8 cellular contexts compared by ENCODE assay signal in the genomic region with DNA sequence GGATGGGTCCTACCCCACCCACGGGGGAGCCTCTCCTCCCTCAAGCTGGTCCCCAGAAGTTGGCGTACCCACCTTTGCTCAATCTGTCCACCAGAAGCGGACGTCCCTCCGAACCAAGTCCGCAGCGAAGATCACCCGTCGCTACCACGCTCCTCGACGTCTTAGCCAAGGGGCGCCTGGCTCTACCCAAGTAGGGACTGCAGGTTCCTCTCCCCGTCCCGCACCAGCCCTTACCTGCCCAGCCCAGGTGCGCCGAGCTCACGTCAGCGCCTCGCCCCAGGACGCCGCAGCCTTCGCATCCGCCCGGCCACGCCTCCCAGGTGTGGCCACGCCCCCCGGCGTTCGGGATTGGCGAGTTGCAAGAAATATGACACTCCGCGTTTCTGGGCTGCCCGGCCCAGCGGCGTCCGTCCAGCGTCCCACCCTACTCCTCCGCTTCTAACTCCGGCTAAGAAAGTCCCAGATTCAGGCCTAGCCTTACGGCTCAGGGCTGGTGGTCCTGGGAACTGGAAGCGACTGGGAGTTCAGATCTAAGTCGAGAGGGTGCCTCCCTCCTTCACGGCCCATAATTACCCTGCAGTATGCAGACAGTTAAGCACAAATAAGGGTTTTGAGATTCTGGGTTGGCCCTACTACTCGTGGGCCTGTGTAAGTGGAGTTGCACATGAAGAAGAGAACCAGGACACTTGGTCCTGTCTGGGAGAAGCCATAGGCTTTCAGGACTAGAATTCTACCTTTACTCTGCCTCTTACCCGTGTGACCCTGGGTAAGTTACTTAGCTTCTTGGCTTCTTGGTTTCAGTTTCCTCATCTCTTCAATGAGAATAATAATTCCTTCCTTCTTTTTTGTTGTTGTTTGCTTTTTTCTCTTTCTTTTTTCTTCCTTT. TPM values are rescaled to one million over a fixed set of nuclear protein-coding genes. Genes with fewer than 3 reads are reported as not detected.
DNase-seq lines count a peak whose midpoint lies in the region; ATAC-seq and TF ChIP-seq lines count a peak whose summit lies in the region.

A gene (minus strand): TSS at position 268 of the 886 bp plus-strand sequence. CDS start 4,729 bp downstream, outside the sequence.

- POLR2A ChIA-PET in T-cell (lab: Charles Lee): interaction anchor here (0.5 to 1.0 kb wide), 4 partner anchors 19 to 1476 kb away, joined by 3 to 4 read pairs (median 4); a partner anchor contains a TSS

- intact Hi-C loops in sigmoid colon (cut with DNase I): no loop called here

- TF ChIP-seq EP300 in sigmoid colon (IDR thresholded peaks at IDR 0.05): no peak

- CTCF ChIA-PET in T-cell (lab: Charles Lee): interaction anchor here (0.6 to 0.7 kb wide), 6 partner anchors 14 to 1757 kb away, joined by 3 to 5 read pairs (median 4); no protein-coding TSS in a partner anchor

- H3K9me3 ChIP-seq in sigmoid colon: no peaks in the 10 kb centered on the region

- no peaks in the 10 kb centered on the region for H3K36me3 Mint-ChIP-seq in T-cell

- WGBS in sigmoid colon, 2 donors: 2 to 6% methylated on average over 46 of the region's 46 CpGs

- in situ Hi-C loops in astrocyte of the cerebellum (cut with HindIII; ENCODE audit: low sequenced_read_pairs): no loop called here

- H3K27ac Mint-ChIP-seq in T-cell: peak within 1 kb of the TSS; percentile 48 to 87

- peak in 1 of 2 donors; percentile 86 for TF ChIP-seq POLR2A in sigmoid colon (IDR thresholded peaks at IDR 0.05)

- H3K4me1 ChIP-seq in sigmoid colon: peaks cover 0 to 8% (median 7%) of the 10 kb centered on the region in 4 donors

- TF ChIP-seq CTCF in AG09319 (IDR thresholded peaks at IDR 0.05; ENCODE audit: low read depth, low read length) (no peak), astrocyte of the cerebellum (IDR thresholded peaks at IDR 0.05; ENCODE audit: low read depth, low read length, missing control alignments) (no peak), sigmoid colon (IDR thresholded peaks at IDR 0.05) (no peak)

- H3K27me3 ChIP-seq in sigmoid colon: peaks cover 0 to 4% (median 0%) of the 10 kb centered on the region in 3 donors

- ATAC-seq in GM19438 (IDR thresholded peaks at IDR 0.05; ENCODE audit: low read depth, unreplicated experiment): peak; percentile 98
- peak; percentile 91 for ATAC-seq in HG03571 (IDR thresholded peaks at IDR 0.05; ENCODE audit: unreplicated experiment)
- peak; percentile 87 to 93 (median 90) for ATAC-seq in T-cell (replicated peaks in 1 of 4)

- peaks cover 8 to 9% (median 9%) of the 10 kb centered on the region in 3 donors for H3K4me1 Mint-ChIP-seq in T-cell

- H3K27ac ChIP-seq in sigmoid colon: peak within 1 kb of the TSS in 2 of 4 donors; percentile 47 to 54

- no peaks in the 10 kb centered on the region for H3K9me3 Mint-ChIP-seq in T-cell

- peak; percentile 41 for DNase-seq in AG09319 (ENCODE audit: extremely low read depth, low read depth)
- peak; percentile 27 to 81 (median 68) for DNase-seq in T-cell
- peak; percentile 23 for DNase-seq in astrocyte of the cerebellum (ENCODE audit: low read depth)
- peak; percentile 51 for DNase-seq in hepatic stellate cell (ENCODE audit: low spot score)
- DNase-seq in sigmoid colon: peak; percentile 69
- DNase-seq in A172 (ENCODE audit: low spot score): no peak

- H3K4me3 ChIP-seq in astrocyte of the cerebellum (ENCODE audit: low read depth, low read length) (peak within 1 kb of the TSS; percentile 36), sigmoid colon (peak within 1 kb of the TSS in 3 of 4 donors; percentile 21 to 30 (median 22))

- peak within 1 kb of the TSS; percentile 82 to 87 (median 86) for H3K4me3 Mint-ChIP-seq in T-cell

- H3K27me3 Mint-ChIP-seq in T-cell: peaks cover 12 to 20% of the 10 kb centered on the region in 2 donors

- no peaks in the 10 kb centered on the region for H3K36me3 ChIP-seq in sigmoid colon

RNA-seq across cellular contexts. Expression of the gene that starts here (rescaled TPM):
- total RNA-seq in T-cell (1 to 10 TPM in 3 of 5 donors, under 1 TPM in 2; 0.16 to 2.6 (median 1.0) TPM), sigmoid colon (1 to 10 TPM in 1 of 4 donors, under 1 TPM in 3; 0.28 to 1.1 (median 0.37) TPM)
- polyA plus RNA-seq in sigmoid colon: 10 to 100 TPM; 29.0 to 58.5 (median 51.1) TPM
- 0.02 TPM in 1 of 2 replicates, not detected in the other for total RNA-seq in A172 (2014; rRNA removed; shearing (Covaris generic))
